ENCODE assay signal across 26 cellular contexts in the genomic region with DNA sequence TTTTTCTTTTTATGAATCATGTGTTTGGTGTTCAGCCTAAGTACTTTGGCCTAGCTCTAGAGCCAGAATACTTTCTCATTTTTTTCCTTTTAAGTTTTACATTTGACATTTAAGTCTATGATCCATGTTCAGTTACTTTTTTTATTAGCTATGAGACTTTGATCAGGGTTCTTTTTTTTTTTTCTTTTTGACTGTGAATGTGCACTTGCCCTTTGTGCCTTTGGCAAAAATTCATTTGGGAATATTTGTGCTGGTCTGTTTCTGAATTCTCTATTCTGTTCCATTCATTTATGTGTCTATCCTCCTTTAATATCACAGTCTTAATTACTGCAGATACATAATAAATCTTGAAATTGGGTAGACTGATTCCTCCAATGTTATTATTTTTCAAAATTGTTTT.
"Had no signal": no experiment of that assay in that cellular context is flagged by ENCODE, and none has a peak within 500 bp of the region (broad histone marks: within the 10 kb centered on the region; RNA-seq: fewer than 3 reads in every experiment).

No MANE protein-coding gene starts in this region.

- H3K4me3 ChIP-seq: colonic mucosa, coronary artery, dorsolateral prefrontal cortex, esophagus muscularis mucosa, esophagus squamous epithelium, gastrocnemius medialis, gastroesophageal sphincter, heart right ventricle had no signal

- H3K27me3 ChIP-seq: colonic mucosa, dorsolateral prefrontal cortex, gastrocnemius medialis had no signal

- H3K36me3 ChIP-seq: colonic mucosa, esophagus muscularis mucosa, esophagus squamous epithelium, gastrocnemius medialis, gastroesophageal sphincter, heart right ventricle had no signal

- H3K4me1 ChIP-seq: colonic mucosa, esophagus muscularis mucosa, esophagus squamous epithelium, foreskin keratinocyte, gastrocnemius medialis, gastroesophageal sphincter, heart right ventricle had no signal

- DNase-seq: colonic mucosa; cortex of kidney; dermis blood vessel endothelial cell; dorsolateral prefrontal cortex; effector CD4-positive, alpha-beta T cell; effector CD8-positive, alpha-beta T cell; effector memory CD4-positive, alpha-beta T cell; effector memory CD8-positive, alpha-beta T cell; endodermal cell; erythroblast; esophagus squamous epithelium; foreskin fibroblast; foreskin keratinocyte; foreskin melanocyte; gastrocnemius medialis; glutamatergic neuron; head of caudate nucleus; heart right ventricle had no signal

- H3K9me3 ChIP-seq: colonic mucosa, esophagus muscularis mucosa, esophagus squamous epithelium, gastrocnemius medialis, gastroesophageal sphincter had no signal

- ATAC-seq: effector memory CD8-positive, alpha-beta T cell; esophagus mucosa; foreskin keratinocyte; gastrocnemius medialis; gastroesophageal sphincter; heart right ventricle had no signal

- H3K27ac ChIP-seq: colonic mucosa, coronary artery, dorsolateral prefrontal cortex, epithelial cell of prostate, esophagus muscularis mucosa, esophagus squamous epithelium, foreskin keratinocyte, gastrocnemius medialis, gastroesophageal sphincter, heart right ventricle had no signal

- FAIRE-seq: colon, endometrium, endothelial cell of umbilical vein had no signal
